In genomic region chr4:6840062-6840976, GRCh38 we compare ENCODE assay signal across 12 cellular contexts. TPM values are rescaled to one million over a fixed set of nuclear protein-coding genes. Genes with fewer than 3 reads are reported as not detected.
A peak's percentile ranks its signal among the peaks of the same experiment; 100 is the strongest.
DNase-seq lines count a peak whose midpoint lies in the region; ATAC-seq lines count a peak whose summit lies in the region.
"Had no signal": no experiment of that assay in that cellular context is flagged by ENCODE, and none has a peak within 500 bp of the region (broad histone marks: within the 10 kb centered on the region; RNA-seq: fewer than 3 reads in every experiment).

No MANE protein-coding gene starts in this region.

- peaks cover 27% of the 10 kb centered on the region for H3K36me3 Mint-ChIP-seq in central memory CD8-positive, alpha-beta T cell (ENCODE audit: insufficient read depth)

- no peaks in the 10 kb centered on the region for H3K27me3 Mint-ChIP-seq in central memory CD8-positive, alpha-beta T cell
- H3K27me3 Mint-ChIP-seq: dendritic cell treated with granulocyte-macrophage colony-stimulating factor and Interleukin-4, amounts not matched to agents 40 ng/mL and 50 ng/mL, for 4 days had no signal

- H3K9me3 Mint-ChIP-seq in central memory CD8-positive, alpha-beta T cell = peaks cover 4% of the 10 kb centered on the region
- H3K9me3 Mint-ChIP-seq: dendritic cell treated with granulocyte-macrophage colony-stimulating factor and Interleukin-4, amounts not matched to agents 40 ng/mL and 50 ng/mL, for 4 days had no signal

- H3K27ac Mint-ChIP-seq in central memory CD8-positive, alpha-beta T cell (ENCODE audit: low read depth) = peak overlapping the region; percentile 42
- H3K27ac Mint-ChIP-seq: dendritic cell treated with granulocyte-macrophage colony-stimulating factor and Interleukin-4, amounts not matched to agents 40 ng/mL and 50 ng/mL, for 4 days had no signal

- H3K4me3 Mint-ChIP-seq in central memory CD8-positive, alpha-beta T cell = no peak overlapping the region
- H3K4me3 Mint-ChIP-seq: dendritic cell treated with granulocyte-macrophage colony-stimulating factor and Interleukin-4, amounts not matched to agents 40 ng/mL and 50 ng/mL, for 4 days had no signal

- intact Hi-C loops in left colon (cut with DNase I, micrococcal nuclease) = no loop called here

- DNase-seq in HT-29 (ENCODE audit: low spot score) = peak; percentile 73
- no peak for DNase-seq in central memory CD8-positive, alpha-beta T cell (ENCODE audit: low spot score in 2 of 2)
- no peak for DNase-seq in left colon
- peak; percentile 50 for DNase-seq in stromal cell of bone marrow (ENCODE audit: low read depth)
- no peak for DNase-seq in GF-D8 (lab: John Stamatoyannopoulos, UW)
- no peak for DNase-seq in NCI-H2107 treated with DMSO at 0.1 percent for 48 hours (lab: John Stamatoyannopoulos, UW; ENCODE audit: unreplicated experiment)
- no peak for DNase-seq in DMS153 treated with DMSO at 0.1 percent for 48 hours (lab: John Stamatoyannopoulos, UW; ENCODE audit: unreplicated experiment)
- DNase-seq in HuH-7.5 (ENCODE audit: low spot score) = no peak
- DNase-seq: NCI-H2081; stimulated activated CD4-positive, alpha-beta T cell treated with anti-CD3 and anti-CD28 coated beads, Interleukin-1b, Interleukin-23, amount 100 ng/mL, for 48 hours; thyroid gland had no signal

- H3K4me1 Mint-ChIP-seq in central memory CD8-positive, alpha-beta T cell = peaks cover 24% of the 10 kb centered on the region

- ATAC-seq in central memory CD8-positive, alpha-beta T cell (replicated peaks; ENCODE audit: extremely low read depth, poor library complexity, severe bottlenecking) = no peak
- ATAC-seq in left colon = peak; percentile 53

RNA-seq across cellular contexts. Expression of gene KIAA0232, which starts 57.8 kb away (rescaled TPM):
- total RNA-seq in HT-29 (2014; rRNA removed; shearing (Covaris generic)) = 5.7 and 6.0 TPM in 2 replicates
- total RNA-seq in left colon = 10 to 100 TPM; 40.7 to 49.4 TPM

Comparison
In these comparisons a context has a peak if more than half of its experiments do, and no peak if none do; other contexts are left out.
1. DNase-seq: peak in HT-29 (single experiment) and stromal cell of bone marrow (single experiment); none in central memory CD8-positive, alpha-beta T cell (0 of 2), left colon (0 of 2), GF-D8 (single experiment), NCI-H2107 treated with DMSO at 0.1 percent for 48 hours (single experiment), DMS153 treated with DMSO at 0.1 percent for 48 hours (single experiment) and HuH-7.5 (single experiment).